28 cellular contexts compared by ENCODE assay signal in the genomic region with DNA sequence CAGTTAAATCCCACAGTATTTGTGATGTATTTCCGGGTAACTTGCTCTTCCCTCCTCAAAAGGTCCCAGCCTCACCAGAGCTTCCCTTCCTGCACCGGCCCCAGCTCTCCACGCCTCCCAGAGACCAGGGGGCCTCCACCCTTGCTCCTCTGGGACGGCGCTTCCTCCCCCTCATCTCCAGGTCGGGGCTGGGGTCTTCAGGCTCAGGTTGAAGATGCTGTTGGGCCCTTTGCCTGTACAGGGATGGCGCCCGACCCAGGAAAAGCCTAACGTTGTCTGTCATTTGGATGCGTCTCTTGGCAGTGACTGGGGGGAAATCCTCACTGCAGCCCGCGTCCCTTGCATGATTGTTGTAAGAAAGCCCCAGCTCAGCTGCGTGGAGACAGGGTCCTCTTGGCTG.
"Had no signal": no experiment of that assay in that cellular context is flagged by ENCODE, and none has a peak within 500 bp of the region (broad histone marks: within the 10 kb centered on the region; RNA-seq: fewer than 3 reads in every experiment).

No MANE protein-coding gene starts in this region.

- H3K9ac ChIP-seq: neural progenitor cell, parathyroid adenoma had no signal

- H3K36me3 ChIP-seq: heart right ventricle, lower lobe of right lung, neural progenitor cell, neutrophil, right lobe of liver, suprapubic skin, thoracic aorta, tibial artery, upper lobe of right lung had no signal

- H3K27me3 ChIP-seq: hepatocyte, neural progenitor cell, neutrophil, right lobe of liver, upper lobe of right lung had no signal

- ATAC-seq: left cardiac atrium; left lobe of liver; left ventricle myocardium superior; lower lobe of right lung; naive thymus-derived CD8-positive, alpha-beta T cell; psoas muscle; right lobe of liver; stimulated activated effector memory CD8-positive, alpha-beta T cell treated with anti-CD3 and anti-CD28 coated beads, Interleukin-12 subunit alpha, Interleukin-12 subunit beta, amount 100 ng/mL, for 72 hours; upper lobe of right lung had no signal

- H3K9me3 Mint-ChIP-seq: naive thymus-derived CD8-positive, alpha-beta T cell; nephron; neural progenitor cell; stimulated activated effector memory CD8-positive, alpha-beta T cell treated with anti-CD3 and anti-CD28 coated beads, Interleukin-12 subunit alpha, Interleukin-12 subunit beta, amount 100 ng/mL, for 72 hours; stimulated activated naive CD8-positive, alpha-beta T cell treated with anti-CD3 and anti-CD28 coated beads, Interleukin-15, Interleukin-2, amounts not matched to agents 100 ng/mL and 50 ng/mL, for 24 hours had no signal

- H3K4me2 ChIP-seq: hepatocyte, neural progenitor cell had no signal

- H3K4me3 Mint-ChIP-seq: naive thymus-derived CD8-positive, alpha-beta T cell; nephron; neural progenitor cell; stimulated activated effector memory CD8-positive, alpha-beta T cell treated with anti-CD3 and anti-CD28 coated beads, Interleukin-12 subunit alpha, Interleukin-12 subunit beta, amount 100 ng/mL, for 72 hours; stimulated activated naive CD8-positive, alpha-beta T cell treated with anti-CD3 and anti-CD28 coated beads, Interleukin-15, Interleukin-2, amounts not matched to agents 100 ng/mL and 50 ng/mL, for 24 hours had no signal

- H3K4me3 ChIP-seq: heart right ventricle, hepatocyte, lower lobe of right lung, neural progenitor cell, psoas muscle, right lobe of liver, skin epidermis, suprapubic skin, thoracic aorta, tibial artery, upper lobe of right lung had no signal

- H3K4me1 Mint-ChIP-seq: stimulated activated effector memory CD8-positive, alpha-beta T cell treated with anti-CD3 and anti-CD28 coated beads, Interleukin-12 subunit alpha, Interleukin-12 subunit beta, amount 100 ng/mL, for 72 hours had no signal

- H3K27ac ChIP-seq: heart right ventricle, hepatocyte, lower lobe of right lung, neural progenitor cell, neutrophil, parathyroid adenoma, psoas muscle, right lobe of liver, skin epidermis, suprapubic skin, thoracic aorta, tibial artery, upper lobe of right lung had no signal

- H3K36me3 Mint-ChIP-seq: naive thymus-derived CD8-positive, alpha-beta T cell; neural progenitor cell; stimulated activated effector memory CD8-positive, alpha-beta T cell treated with anti-CD3 and anti-CD28 coated beads, Interleukin-12 subunit alpha, Interleukin-12 subunit beta, amount 100 ng/mL, for 72 hours had no signal

- H3K9me3 ChIP-seq: heart right ventricle, lower lobe of right lung, neutrophil, psoas muscle, right lobe of liver, suprapubic skin, thoracic aorta, tibial artery, upper lobe of right lung had no signal

- H3K4me1 ChIP-seq: heart right ventricle, lower lobe of right lung, neural progenitor cell, parathyroid adenoma, psoas muscle, right lobe of liver, suprapubic skin, tibial artery, upper lobe of right lung had no signal

- DNase-seq: heart right ventricle; islet precursor cell; kidney glomerular epithelial cell; left cardiac atrium; left ventricle myocardium superior; lower lobe of right lung; mammary epithelial cell; mesenchymal stem cell; naive thymus-derived CD8-positive, alpha-beta T cell; occipital lobe; psoas muscle; right lobe of liver; stimulated activated CD4-positive, alpha-beta T cell treated with anti-CD3 and anti-CD28 coated beads, Interleukin-4, amount 100 ng/mL, for 24 hours; stimulated activated naive CD4-positive, alpha-beta T cell; trophoblast cell; upper lobe of right lung had no signal

- H3K27ac Mint-ChIP-seq: naive thymus-derived CD8-positive, alpha-beta T cell; neural progenitor cell; stimulated activated effector memory CD8-positive, alpha-beta T cell treated with anti-CD3 and anti-CD28 coated beads, Interleukin-12 subunit alpha, Interleukin-12 subunit beta, amount 100 ng/mL, for 72 hours; stimulated activated naive CD8-positive, alpha-beta T cell treated with anti-CD3 and anti-CD28 coated beads, Interleukin-15, Interleukin-2, amounts not matched to agents 100 ng/mL and 50 ng/mL, for 24 hours had no signal
